In the genomic region with DNA sequence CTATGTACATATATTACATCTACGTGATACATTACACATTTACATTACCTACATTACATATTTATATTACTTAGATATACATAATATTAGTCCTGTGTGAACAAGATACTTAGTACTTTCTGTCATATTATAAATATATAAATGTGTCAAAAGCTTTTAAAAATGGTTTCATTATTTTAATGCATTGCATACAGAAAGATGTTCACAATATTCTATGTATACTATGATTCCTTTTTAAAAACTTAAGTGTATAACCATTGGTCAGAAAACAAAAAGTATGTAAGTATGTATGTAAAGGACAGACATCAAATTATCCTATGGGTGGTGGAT, we compare ENCODE assay signal across 10 cellular contexts. TPM values are rescaled to one million over a fixed set of nuclear protein-coding genes. Genes with fewer than 3 reads are reported as not detected.
A peak's percentile ranks its signal among the peaks of the same experiment; 100 is the strongest.
DNase-seq lines count a peak whose midpoint lies in the region; ATAC-seq, FAIRE-seq and TF ChIP-seq lines count a peak whose summit lies in the region.
"Had no signal": no experiment of that assay in that cellular context is flagged by ENCODE, and none has a peak within 500 bp of the region (broad histone marks: within the 10 kb centered on the region; RNA-seq: fewer than 3 reads in every experiment).

No MANE protein-coding gene starts in this region.

- peak overlapping the region; percentile 78 to 96 for H3K9ac ChIP-seq in mucosa of rectum (ENCODE audit: low read depth in 1 of 2, low read length in 2 of 2)

- FAIRE-seq in HTR-8/SVneo (lab: Jason Lieb, UNC) (no peak), D721Med (lab: Jason Lieb, UNC) (no peak)

- H3K27ac ChIP-seq in right atrium auricular region (peak overlapping the region; percentile 80 to 89), breast epithelium (peak overlapping the region; percentile 79 to 87), mucosa of rectum (ENCODE audit: low read depth in 2 of 2, low read length in 2 of 2) (peak overlapping the region in 1 of 2 donors; percentile 75)

- TF ChIP-seq CTCF in right atrium auricular region (IDR thresholded peaks at IDR 0.05) (no peak), breast epithelium (IDR thresholded peaks at IDR 0.05) (peak in 1 of 3 donors; percentile 7), D721Med (IDR thresholded peaks at IDR 0.05; ENCODE audit: insufficient read depth, missing control alignments) (no peak)

- intact Hi-C loops in left cardiac atrium (cut with DNase I) (no loop called here), breast epithelium (cut with DNase I; ENCODE audit: low total_unique reads) (no loop called here)

- H3K4me1 ChIP-seq in right atrium auricular region (peaks cover 0 to 28% of the 10 kb centered on the region in 2 donors), breast epithelium (no peaks in the 10 kb centered on the region), mucosa of rectum (ENCODE audit: control insufficient read depth in 2 of 2, insufficient read depth in 2 of 2, low read length in 2 of 2) (peaks cover 0 to 2% of the 10 kb centered on the region in 2 donors)

- no peaks in the 10 kb centered on the region for H3K27me3 ChIP-seq in right atrium auricular region
- H3K27me3 ChIP-seq in breast epithelium, result no peaks in the 10 kb centered on the region
- no peaks in the 10 kb centered on the region for H3K27me3 ChIP-seq in mucosa of rectum (ENCODE audit: control insufficient read depth in 2 of 2, insufficient read depth in 2 of 2, low read length in 2 of 2)

- no peaks in the 10 kb centered on the region for H3K9me3 ChIP-seq in right atrium auricular region
- H3K9me3 ChIP-seq in breast epithelium, result no peaks in the 10 kb centered on the region
- no peaks in the 10 kb centered on the region for H3K9me3 ChIP-seq in mucosa of rectum (ENCODE audit: control insufficient read depth in 2 of 2, low read length in 2 of 2)

- no peak for TF ChIP-seq POLR2A in breast epithelium (IDR thresholded peaks at IDR 0.05)

- DNase-seq in right atrium auricular region (ENCODE audit: low spot score), result no peak
- no peak for DNase-seq in left cardiac atrium
- DNase-seq in breast epithelium (ENCODE audit: low spot score in 2 of 2), result no peak
- no peak for DNase-seq in HTR-8/SVneo (ENCODE audit: insufficient read length, low spot score)
- DNase-seq in NCI-H2081 treated with DMSO at 0.1 percent for 48 hours (lab: John Stamatoyannopoulos, UW), result no peak
- no peak for DNase-seq in D721Med (ENCODE audit: insufficient read length, low spot score)
- no peak for DNase-seq in stimulated activated CD4-positive, alpha-beta T cell treated with anti-CD3 and anti-CD28 coated beads, Interleukin-4, amount 100 ng/mL, for 1 hour

- ATAC-seq in left cardiac atrium, result no peak

- H3K4me3 ChIP-seq in right atrium auricular region (peak overlapping the region; percentile 73 to 84), breast epithelium (peak overlapping the region; percentile 76 to 86 (median 78)), mucosa of rectum (ENCODE audit: low read length in 2 of 2) (peak overlapping the region; percentile 71 to 97)

- no peaks in the 10 kb centered on the region for H3K36me3 ChIP-seq in right atrium auricular region
- no peaks in the 10 kb centered on the region for H3K36me3 ChIP-seq in breast epithelium
- H3K36me3 ChIP-seq in mucosa of rectum (ENCODE audit: control insufficient read depth in 2 of 2, insufficient read depth in 2 of 2, low read length in 2 of 2), result no peaks in the 10 kb centered on the region

RNA-seq across cellular contexts. Expression of gene ZW10, which starts 0.6 kb away (rescaled TPM):
- total RNA-seq in right atrium auricular region (1 to 10 TPM; 7.9 TPM), left cardiac atrium (10 to 100 TPM in 1 of 2 donors, 1 to 10 TPM in 1; 9.1 to 10.6 TPM), breast epithelium (10 to 100 TPM; 11.5 to 20.8 (median 18.7) TPM)

RNA-seq across cellular contexts. Expression of gene CLDN25, which starts 5.5 kb away (rescaled TPM):
- total RNA-seq in right atrium auricular region, result not detected
- not detected for total RNA-seq in left cardiac atrium
- not detected for total RNA-seq in breast epithelium
- total RNA-seq: activated CD8-positive, alpha-beta memory T cell treated with anti-CD3 and anti-CD28 coated beads for 36 hours; G401 had no signal
